ENCODE assay signal across 24 cellular contexts in the genomic region with DNA sequence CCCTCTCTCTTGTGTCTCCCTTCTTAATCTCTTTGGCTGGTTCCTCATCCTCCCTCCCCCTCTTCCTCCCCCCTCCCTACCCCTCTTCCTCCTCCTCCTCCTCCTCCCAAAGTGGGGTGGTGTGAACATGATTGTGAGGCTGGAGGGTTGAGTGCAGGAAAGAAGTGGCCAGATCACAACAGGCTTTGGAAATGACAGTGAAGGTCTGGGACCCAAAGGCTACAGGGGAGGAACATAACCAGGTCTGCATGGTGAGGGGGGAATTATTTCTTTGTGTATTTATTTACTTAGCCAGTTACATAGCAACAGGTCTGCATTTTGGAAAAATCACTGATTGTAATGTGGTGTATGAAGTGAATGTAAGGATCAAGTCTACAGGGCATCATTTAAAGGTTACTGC. TPM values are rescaled to one million over a fixed set of nuclear protein-coding genes. Genes with fewer than 3 reads are reported as not detected.
DNase-seq lines count a peak whose midpoint lies in the region; ATAC-seq, FAIRE-seq and TF ChIP-seq lines count a peak whose summit lies in the region.
"Had no signal": no experiment of that assay in that cellular context is flagged by ENCODE, and none has a peak within 500 bp of the region (broad histone marks: within the 10 kb centered on the region; RNA-seq: fewer than 3 reads in every experiment).

No MANE protein-coding gene starts in this region.

- ATAC-seq in left lung: peak; percentile 15
- ATAC-seq in lower lobe of right lung: no peak
- ATAC-seq: natural killer cell had no signal

- H3K27me3 Mint-ChIP-seq in astrocyte (ENCODE audit: low read depth, unreplicated experiment): no peaks in the 10 kb centered on the region
- H3K27me3 Mint-ChIP-seq: central memory CD8-positive, alpha-beta T cell; stimulated activated naive CD8-positive, alpha-beta T cell treated with anti-CD3 and anti-CD28 coated beads, Interleukin-15, Interleukin-2, amounts not matched to agents 100 ng/mL and 50 ng/mL, for 24 hours had no signal

- no peaks in the 10 kb centered on the region for H4K20me1 ChIP-seq in astrocyte (ENCODE audit: insufficient read depth, low read length)

- H3K79me2 ChIP-seq in astrocyte (ENCODE audit: insufficient read depth, low read length): no peaks in the 10 kb centered on the region

- peak overlapping the region; percentile 29 for H3K9ac ChIP-seq in astrocyte (ENCODE audit: low read length)

- H3K27ac Mint-ChIP-seq in astrocyte (ENCODE audit: unreplicated experiment): no peak overlapping the region
- H3K27ac Mint-ChIP-seq: natural killer cell; stimulated activated naive CD8-positive, alpha-beta T cell treated with anti-CD3 and anti-CD28 coated beads, Interleukin-15, Interleukin-2, amounts not matched to agents 100 ng/mL and 50 ng/mL, for 24 hours had no signal

- no peak overlapping the region for H3K27ac ChIP-seq in HEK293 (ENCODE audit: extremely low read depth, low read depth, low read length)
- peak overlapping the region; percentile 63 for H3K27ac ChIP-seq in astrocyte (ENCODE audit: low read depth, low read length)
- H3K27ac ChIP-seq in left lung: peak overlapping the region in 1 of 2 donors; percentile 79
- no peak overlapping the region for H3K27ac ChIP-seq in lower lobe of right lung

- no peaks in the 10 kb centered on the region for H3K36me3 ChIP-seq in HEK293 (ENCODE audit: control insufficient read depth in 2 of 2, insufficient read depth in 1 of 2, low read length in 2 of 2)
- H3K36me3 ChIP-seq in astrocyte (ENCODE audit: insufficient read depth, low read length): no peaks in the 10 kb centered on the region
- H3K36me3 ChIP-seq in left lung: no peaks in the 10 kb centered on the region
- no peaks in the 10 kb centered on the region for H3K36me3 ChIP-seq in lower lobe of right lung
- H3K36me3 ChIP-seq: heart left ventricle, transverse colon had no signal

- peaks cover 17% of the 10 kb centered on the region for H3K4me1 ChIP-seq in HEK293 (ENCODE audit: control insufficient read depth, insufficient read depth, low read length)
- H3K4me1 ChIP-seq in astrocyte (ENCODE audit: insufficient read depth, low read length): peaks cover 12% of the 10 kb centered on the region
- no peaks in the 10 kb centered on the region for H3K4me1 ChIP-seq in left lung
- no peaks in the 10 kb centered on the region for H3K4me1 ChIP-seq in lower lobe of right lung

- no peak overlapping the region for H2AFZ ChIP-seq in astrocyte (ENCODE audit: low read depth, low read length)

- H3K27me3 ChIP-seq in astrocyte (ENCODE audit: insufficient read depth, low read length) (no peaks in the 10 kb centered on the region), left lung (no peaks in the 10 kb centered on the region), lower lobe of right lung (ENCODE audit: low read depth) (no peaks in the 10 kb centered on the region)
- H3K27me3 ChIP-seq: heart left ventricle, transverse colon had no signal

- H3K4me3 Mint-ChIP-seq in astrocyte (ENCODE audit: unreplicated experiment): no peak overlapping the region
- H3K4me3 Mint-ChIP-seq: central memory CD8-positive, alpha-beta T cell; natural killer cell; stimulated activated naive CD8-positive, alpha-beta T cell treated with anti-CD3 and anti-CD28 coated beads, Interleukin-15, Interleukin-2, amounts not matched to agents 100 ng/mL and 50 ng/mL, for 24 hours had no signal

- CTCF ChIA-PET in HEK293 (lab: Yijun Ruan, JAX): no interaction called here

- H3K4me3 ChIP-seq in HEK293 (ENCODE audit: low read depth, low read length) (no peak overlapping the region), astrocyte (ENCODE audit: insufficient read depth, low read depth, low read length) (no peak overlapping the region), left lung (no peak overlapping the region), lower lobe of right lung (no peak overlapping the region)
- H3K4me3 ChIP-seq: transverse colon had no signal

- H3K4me2 ChIP-seq in astrocyte (ENCODE audit: low read length): no peak overlapping the region

- H3K36me3 Mint-ChIP-seq in astrocyte (ENCODE audit: low read depth, unreplicated experiment): no peaks in the 10 kb centered on the region

- intact Hi-C loops in left lung (cut with DNase I) (no loop called here), lower lobe of right lung (cut with DNase I) (no loop called here)

- TF ChIP-seq CTCF in HEK293 (tag by site-specific recombination; IDR thresholded peaks at IDR 0.05) (no peak), astrocyte (IDR thresholded peaks at IDR 0.05; ENCODE audit: insufficient read depth, low read depth, low read length) (no peak), left lung (IDR thresholded peaks at IDR 0.05) (no peak), lower lobe of right lung (IDR thresholded peaks at IDR 0.05) (no peak)

- no peak for FAIRE-seq in astrocyte (lab: Jason Lieb, UNC)
- FAIRE-seq: islet of Langerhans, TTC549 had no signal

- POLR2A ChIA-PET in HEK293 (lab: Yijun Ruan, JAX): no interaction called here

- peaks cover 5% of the 10 kb centered on the region for H3K4me1 Mint-ChIP-seq in astrocyte (ENCODE audit: low read depth, unreplicated experiment)
- H3K4me1 Mint-ChIP-seq: central memory CD8-positive, alpha-beta T cell had no signal

- DNase-seq in M059J (ENCODE audit: low read depth) (peak; percentile 20), astrocyte (ENCODE audit: low read depth) (peak; percentile 36), left lung (no peak), GOT3 (lab: John Stamatoyannopoulos, UW) (no peak), lower lobe of right lung (no peak), NCI-H510A treated with DMSO at 0.1 percent for 48 hours (lab: John Stamatoyannopoulos, UW) (no peak)
- DNase-seq: activated CD4-positive, alpha-beta T cell treated with anti-CD3 and anti-CD28 coated beads, Interleukin-2, amount 50 U/mL, for 1 hour; activated CD8-positive, alpha-beta memory T cell treated with anti-CD3 and anti-CD28 coated beads, Interleukin-2, amount 50 U/mL, for 4 hours; activated effector memory CD4-positive, alpha-beta T cell treated with anti-CD3 and anti-CD28 coated beads, Interleukin-2, amount 50 U/mL, for 16 hours; amniotic stem cell; effector memory CD4-positive, alpha-beta T cell; heart left ventricle; Kasumi-1; natural killer cell; NCI-H446; stimulated activated CD4-positive, alpha-beta T cell treated with anti-CD3 and anti-CD28 coated beads, Interleukin-1b, Interleukin-23, amount 100 ng/mL, for 48 hours; SW 1271; transverse colon had no signal

- H3K9me3 ChIP-seq in HEK293 (ENCODE audit: control insufficient read depth, insufficient read depth, low read depth, low read length) (no peaks in the 10 kb centered on the region), astrocyte (ENCODE audit: insufficient read depth, low read depth, low read length) (no peaks in the 10 kb centered on the region), left lung (peaks cover 0 to 14% of the 10 kb centered on the region in 2 donors), lower lobe of right lung (peaks cover 4% of the 10 kb centered on the region)
- H3K9me3 ChIP-seq: transverse colon had no signal

- H3K9me3 Mint-ChIP-seq in astrocyte (ENCODE audit: unreplicated experiment): no peaks in the 10 kb centered on the region

TF ChIP-seq in HEK293, 187 proteins besides CTCF, POLR2A, EP300 and RAD21:
- TF ChIP-seq, protein P1, sequence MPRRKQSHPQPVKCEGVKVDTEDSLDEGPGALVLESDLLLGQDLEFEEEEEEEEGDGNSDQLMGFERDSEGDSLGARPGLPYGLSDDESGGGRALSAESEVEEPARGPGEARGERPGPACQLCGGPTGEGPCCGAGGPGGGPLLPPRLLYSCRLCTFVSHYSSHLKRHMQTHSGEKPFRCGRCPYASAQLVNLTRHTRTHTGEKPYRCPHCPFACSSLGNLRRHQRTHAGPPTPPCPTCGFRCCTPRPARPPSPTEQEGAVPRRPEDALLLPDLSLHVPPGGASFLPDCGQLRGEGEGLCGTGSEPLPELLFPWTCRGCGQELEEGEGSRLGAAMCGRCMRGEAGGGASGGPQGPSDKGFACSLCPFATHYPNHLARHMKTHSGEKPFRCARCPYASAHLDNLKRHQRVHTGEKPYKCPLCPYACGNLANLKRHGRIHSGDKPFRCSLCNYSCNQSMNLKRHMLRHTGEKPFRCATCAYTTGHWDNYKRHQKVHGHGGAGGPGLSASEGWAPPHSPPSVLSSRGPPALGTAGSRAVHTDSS (tag by site-specific recombination; IDR thresholded peaks at IDR 0.05): peak; percentile 56
- peak; percentile 43; the same call in 1 of the 2 replicates for TF ChIP-seq SCRT2 (tag by site-specific recombination; IDR thresholded peaks at IDR 0.05)
- no peak for TF ChIP-seq GLIS2 (tag by site-specific recombination; IDR thresholded peaks at IDR 0.05)

RNA-seq across cellular contexts. Expression of a gene that starts 27.9 kb away (rescaled TPM):
- total RNA-seq in M059J (2014; rRNA removed; shearing (Covaris generic)): 0.47 and 1.0 TPM in 2 replicates
- 0.18 and 0.22 TPM in 2 replicates for total RNA-seq in astrocyte
- total RNA-seq in left lung: 10 to 100 TPM in 1 of 2 donors, 1 to 10 TPM in 1; 3.8 to 20.2 TPM
- 9.4 TPM for total RNA-seq in lower lobe of right lung
- total RNA-seq: HT-29, natural killer cell had no signal

Comparison
In these comparisons a context has a peak if more than half of its experiments do, and no peak if none do; other contexts are left out.
1. DNase-seq: peak in M059J (single experiment) and astrocyte (single experiment); none in left lung (0 of 2), GOT3 (single experiment), lower lobe of right lung (single experiment) and NCI-H510A treated with DMSO at 0.1 percent for 48 hours (single experiment).